ENCODE assay signal across 14 cellular contexts in the genomic region with DNA sequence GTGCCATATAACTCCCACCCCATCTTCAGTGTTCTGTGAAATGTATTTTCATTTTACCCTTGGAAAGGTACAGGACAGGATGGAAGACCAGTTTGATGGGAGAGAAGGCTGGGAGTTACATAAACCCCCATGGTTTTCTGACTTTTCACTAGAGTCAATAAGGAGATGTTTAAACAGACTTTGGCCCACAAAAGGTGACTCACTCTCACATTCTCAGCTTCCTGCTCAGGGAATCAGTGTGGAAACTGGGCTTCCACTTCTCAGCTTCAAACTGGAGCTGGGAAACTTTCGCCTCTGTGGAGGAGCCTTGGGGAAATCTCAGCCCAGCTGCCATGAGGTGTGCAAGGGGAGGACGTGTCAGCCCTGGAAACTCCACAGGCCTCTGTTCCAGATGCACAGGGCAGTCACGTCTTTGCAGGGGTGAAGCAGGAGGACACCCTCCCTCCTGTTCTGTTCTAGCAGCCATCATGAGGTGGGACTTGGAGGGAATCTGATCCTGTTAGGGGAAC.
DNase-seq lines count a peak whose midpoint lies in the region; ATAC-seq and TF ChIP-seq lines count a peak whose summit lies in the region.
"Had no signal": no experiment of that assay in that cellular context is flagged by ENCODE, and none has a peak within 500 bp of the region (broad histone marks: within the 10 kb centered on the region; RNA-seq: fewer than 3 reads in every experiment).

No MANE protein-coding gene starts in this region.

- H3K4me2 ChIP-seq in mesenchymal stem cell (ENCODE audit: low read length, poor library complexity, severe bottlenecking), result no peak overlapping the region

- ATAC-seq in stimulated activated naive B cell treated with anti-CD40 and anti-IgM and Interleukin-4, amounts not matched to agents 10 μg/mL and 1 μg/mL and 100 μg/mL, for 72 hours (replicated peaks), result no peak
- no peak for ATAC-seq in sciatic nerve
- ATAC-seq: activated CD8-positive, alpha-beta T cell treated with anti-CD3 and anti-CD28 coated beads, Interleukin-2, amount 10 ng/mL, durations not matched to agents 7 days and 5 days; activated naive CD4-positive, alpha-beta T cell treated with anti-CD3 and anti-CD28 coated beads, Interleukin-2, amount 50 U/mL, for 72 hours had no signal

- H2BK15ac ChIP-seq in mesenchymal stem cell (ENCODE audit: low read depth, poor library complexity, severe bottlenecking), result no peak overlapping the region

- DNase-seq in AG04449 (ENCODE audit: low read depth, low spot score), result peak; percentile 38
- DNase-seq in choroid plexus epithelial cell (ENCODE audit: low read depth), result peak; percentile 31
- peak; percentile 52 for DNase-seq in mesenchymal stem cell
- DNase-seq in stimulated activated naive B cell treated with anti-CD40 and anti-IgM and Interleukin-4, amounts not matched to agents 10 μg/mL and 1 μg/mL and 100 μg/mL, for 72 hours, result no peak
- no peak for DNase-seq in NCI-H1105 treated with DMSO at 0.1 percent for 48 hours (lab: John Stamatoyannopoulos, UW)
- DNase-seq in AG08396 (ENCODE audit: low spot score), result no peak
- no peak for DNase-seq in sciatic nerve (ENCODE audit: low spot score)
- DNase-seq: activated CD8-positive, alpha-beta T cell treated with anti-CD3 and anti-CD28 coated beads, Interleukin-2, amount 10 ng/mL, durations not matched to agents 7 days and 5 days; midbrain; NCI-H2081; sigmoid colon had no signal

- H3K23ac ChIP-seq in mesenchymal stem cell (ENCODE audit: low read length in 2 of 2), result no peak overlapping the region

- POLR2A ChIA-PET in AG04449 (lab: Yijun Ruan, JAX), result no interaction called here

- H3K4me3 Mint-ChIP-seq in stimulated activated naive B cell treated with anti-CD40 and anti-IgM and Interleukin-4, amounts not matched to agents 10 μg/mL and 1 μg/mL and 100 μg/mL, for 72 hours, result no peak overlapping the region
- H3K4me3 Mint-ChIP-seq: activated CD8-positive, alpha-beta T cell treated with anti-CD3 and anti-CD28 coated beads, Interleukin-2, amount 10 ng/mL, durations not matched to agents 7 days and 5 days had no signal

- H3K14ac ChIP-seq in mesenchymal stem cell (ENCODE audit: low read length in 2 of 2), result no peak overlapping the region

- no peak overlapping the region for H3K18ac ChIP-seq in mesenchymal stem cell (ENCODE audit: low read depth in 1 of 2, low read length in 2 of 2)

- H2AK5ac ChIP-seq in mesenchymal stem cell (ENCODE audit: low read length, severe bottlenecking), result no peak overlapping the region

- H2BK120ac ChIP-seq in mesenchymal stem cell (ENCODE audit: low read depth, low read length), result no peak overlapping the region

- no peak overlapping the region for H2BK12ac ChIP-seq in mesenchymal stem cell (ENCODE audit: low read length in 2 of 2)

- no peak overlapping the region for H3K9ac ChIP-seq in HUES48 (ENCODE audit: low read depth, low read length)
- H3K9ac ChIP-seq in mesenchymal stem cell (ENCODE audit: low read length), result no peak overlapping the region
- H3K9ac ChIP-seq: BLaER1 treated with 17β-estradiol and CSF1 and Interleukin-3, amounts not matched to agents 10 nM and 100 nM had no signal

- H3K27me3 ChIP-seq in HUES48 (ENCODE audit: control insufficient read depth, insufficient read depth, low read length) (no peaks in the 10 kb centered on the region), mesenchymal stem cell (ENCODE audit: control insufficient read depth in 1 of 2, insufficient read depth in 1 of 2, low read length in 2 of 2) (no peaks in the 10 kb centered on the region)
- H3K27me3 ChIP-seq: BLaER1 treated with 17β-estradiol and CSF1 and Interleukin-3, amounts not matched to agents 10 nM and 100 nM; sigmoid colon had no signal

- no peak overlapping the region for H2AFZ ChIP-seq in mesenchymal stem cell (ENCODE audit: low read depth, low read length)

- no peak overlapping the region for H2BK5ac ChIP-seq in mesenchymal stem cell (ENCODE audit: low read depth, low read length, poor library complexity, severe bottlenecking)

- no peaks in the 10 kb centered on the region for H3K9me3 ChIP-seq in HUES48 (ENCODE audit: control insufficient read depth, insufficient read depth, low read length)
- no peaks in the 10 kb centered on the region for H3K9me3 ChIP-seq in mesenchymal stem cell (ENCODE audit: control insufficient read depth, low read length)
- H3K9me3 ChIP-seq: sigmoid colon had no signal

- H3K9me3 Mint-ChIP-seq in stimulated activated naive B cell treated with anti-CD40 and anti-IgM and Interleukin-4, amounts not matched to agents 10 μg/mL and 1 μg/mL and 100 μg/mL, for 72 hours, result no peaks in the 10 kb centered on the region

- H4K91ac ChIP-seq in mesenchymal stem cell (ENCODE audit: low read length), result no peak overlapping the region

- no peak overlapping the region for H3K4ac ChIP-seq in mesenchymal stem cell (ENCODE audit: low read depth in 1 of 2, low read length in 2 of 2)

- WGBS in mesenchymal stem cell, result 36% methylated on average over 3 of the region's 3 CpGs

- H3K4me1 ChIP-seq in HUES48 (ENCODE audit: control insufficient read depth, insufficient read depth, low read length), result 0 out of 2 replicates have a peak, but pooled peaks cover 3% of the 10 kb centered on the region
- H3K4me1 ChIP-seq in mesenchymal stem cell (ENCODE audit: control insufficient read depth, insufficient read depth, low read depth, low read length), result peaks cover 25% of the 10 kb centered on the region
- H3K4me1 ChIP-seq: sigmoid colon had no signal

- CTCF ChIA-PET in AG04449 (lab: Yijun Ruan, JAX), result no interaction called here

- H3K4me3 ChIP-seq in AG04449 (ENCODE audit: low read depth, low read length) (no peak overlapping the region), HUES48 (ENCODE audit: low read depth, low read length) (no peak overlapping the region), choroid plexus epithelial cell (ENCODE audit: low read depth, low read length) (no peak overlapping the region), mesenchymal stem cell (ENCODE audit: insufficient read depth in 1 of 2, low read depth in 1 of 2, low read length in 2 of 2) (no peak overlapping the region)
- H3K4me3 ChIP-seq: BLaER1 treated with 17β-estradiol and CSF1 and Interleukin-3, amounts not matched to agents 10 nM and 100 nM; sigmoid colon had no signal

- H3K36me3 ChIP-seq in HUES48 (ENCODE audit: control insufficient read depth, insufficient read depth, low read length) (no peaks in the 10 kb centered on the region), mesenchymal stem cell (ENCODE audit: control insufficient read depth in 1 of 2, insufficient read depth in 2 of 2, low read depth in 1 of 2, low read length in 2 of 2) (peaks cover 0 to 4% of the 10 kb centered on the region in 2 experiments)
- H3K36me3 ChIP-seq: sigmoid colon had no signal

- TF ChIP-seq CTCF in AG04449 (IDR thresholded peaks at IDR 0.05; ENCODE audit: insufficient read depth, low read length, missing control alignments) (no peak), choroid plexus epithelial cell (conservative IDR thresholded peaks at IDR 0.05; ENCODE audit: low read depth, low read length) (no peak)

- intact Hi-C loops in sciatic nerve (cut with DNase I), result no loop called here

- no peaks in the 10 kb centered on the region for H3K27me3 Mint-ChIP-seq in stimulated activated naive B cell treated with anti-CD40 and anti-IgM and Interleukin-4, amounts not matched to agents 10 μg/mL and 1 μg/mL and 100 μg/mL, for 72 hours

- H3K36me3 Mint-ChIP-seq in stimulated activated naive B cell treated with anti-CD40 and anti-IgM and Interleukin-4, amounts not matched to agents 10 μg/mL and 1 μg/mL and 100 μg/mL, for 72 hours, result peaks cover 14 to 21% of the 10 kb centered on the region in 2 donors
- H3K36me3 Mint-ChIP-seq: activated naive CD4-positive, alpha-beta T cell treated with anti-CD3 and anti-CD28 coated beads, Interleukin-2, amount 50 U/mL, for 72 hours had no signal

- H3K4me1 Mint-ChIP-seq in stimulated activated naive B cell treated with anti-CD40 and anti-IgM and Interleukin-4, amounts not matched to agents 10 μg/mL and 1 μg/mL and 100 μg/mL, for 72 hours, result peaks cover 9% of the 10 kb centered on the region in 2 donors

- no peak overlapping the region for H4K8ac ChIP-seq in mesenchymal stem cell (ENCODE audit: low read length)

- H3K27ac ChIP-seq in HUES48 (ENCODE audit: low read depth, low read length) (peak overlapping the region; percentile 63), mesenchymal stem cell (ENCODE audit: low read length, poor library complexity, severe bottlenecking) (peak overlapping the region; percentile 7)
- H3K27ac ChIP-seq: BLaER1 treated with 17β-estradiol and CSF1 and Interleukin-3, amounts not matched to agents 10 nM and 100 nM; sigmoid colon had no signal

- H3K79me1 ChIP-seq in mesenchymal stem cell (replicated peaks; ENCODE audit: low read length, poor library complexity, severe bottlenecking), result no peaks in the 10 kb centered on the region

- no peak overlapping the region for H3K27ac Mint-ChIP-seq in stimulated activated naive B cell treated with anti-CD40 and anti-IgM and Interleukin-4, amounts not matched to agents 10 μg/mL and 1 μg/mL and 100 μg/mL, for 72 hours
- H3K27ac Mint-ChIP-seq: activated CD8-positive, alpha-beta T cell treated with anti-CD3 and anti-CD28 coated beads, Interleukin-2, amount 10 ng/mL, durations not matched to agents 7 days and 5 days; activated naive CD4-positive, alpha-beta T cell treated with anti-CD3 and anti-CD28 coated beads, Interleukin-2, amount 50 U/mL, for 72 hours had no signal

Comparison
In these comparisons a context has a peak if more than half of its experiments do, and no peak if none do; other contexts are left out.
1. DNase-seq: peak in AG04449 (single experiment), choroid plexus epithelial cell (single experiment) and mesenchymal stem cell (single experiment); none in stimulated activated naive B cell treated with anti-CD40 and anti-IgM and Interleukin-4, amounts not matched to agents 10 μg/mL and 1 μg/mL and 100 μg/mL, for 72 hours (single experiment), NCI-H1105 treated with DMSO at 0.1 percent for 48 hours (single experiment), AG08396 (single experiment) and sciatic nerve (single experiment).